29 cellular contexts compared by ENCODE assay signal in the genomic region with DNA sequence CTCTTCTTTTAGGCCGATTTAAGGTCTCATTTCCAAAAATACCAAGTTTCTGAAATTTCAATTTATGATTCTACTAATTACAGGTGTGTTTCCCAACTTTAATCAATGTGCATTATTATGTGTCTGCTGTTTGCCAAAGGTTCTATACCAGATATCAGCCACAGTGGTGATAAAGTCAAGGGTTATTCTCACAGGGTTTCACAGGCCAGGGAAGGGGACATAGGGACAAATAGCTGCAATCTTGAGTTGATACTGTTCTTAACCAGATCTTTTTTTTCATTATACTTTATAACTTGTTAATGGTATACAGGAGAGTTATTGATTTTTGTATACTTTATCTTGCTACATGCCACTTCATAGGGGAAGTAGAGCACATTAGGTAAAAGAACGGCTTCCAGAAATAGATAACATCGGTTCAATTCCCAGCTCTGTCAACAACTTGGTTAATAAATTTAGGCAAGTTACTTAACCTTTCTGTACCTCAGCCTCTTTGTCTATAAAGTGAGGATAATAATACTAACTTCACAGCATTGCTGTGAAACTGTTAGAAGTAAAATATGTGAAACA. TPM values are rescaled to one million over a fixed set of nuclear protein-coding genes. Genes with fewer than 3 reads are reported as not detected.
"Had no signal": no experiment of that assay in that cellular context is flagged by ENCODE, and none has a peak within 500 bp of the region (broad histone marks: within the 10 kb centered on the region; RNA-seq: fewer than 3 reads in every experiment).

No MANE protein-coding gene starts in this region.

- H3K4me1 ChIP-seq: parathyroid adenoma, prostate gland, stomach, thyroid gland, transverse colon, upper lobe of right lung, uterus had no signal

- H3K36me3 ChIP-seq: neutrophil, prostate gland, stomach, thoracic aorta, thyroid gland, transverse colon, upper lobe of right lung, uterus had no signal

- ATAC-seq: naive thymus-derived CD8-positive, alpha-beta T cell; natural killer cell treated with Interleukin-12 subunit alpha and Interleukin-12 subunit beta and Interleukin-15 and Interleukin-18, amount 100 ng/mL, for 72 hours; right cardiac atrium; sciatic nerve; stimulated activated effector memory CD8-positive, alpha-beta T cell treated with anti-CD3 and anti-CD28 coated beads, Interleukin-12 subunit alpha, Interleukin-12 subunit beta, amount 100 ng/mL, for 72 hours; stimulated activated naive B cell treated with anti-CD40 and anti-IgM and Interleukin-4, amounts not matched to agents 10 μg/mL and 1 μg/mL and 100 μg/mL, for 72 hours; upper lobe of right lung had no signal

- H3K4me1 Mint-ChIP-seq: naive B cell; stimulated activated effector memory CD8-positive, alpha-beta T cell treated with anti-CD3 and anti-CD28 coated beads, Interleukin-12 subunit alpha, Interleukin-12 subunit beta, amount 100 ng/mL, for 72 hours; stimulated activated naive B cell treated with anti-CD40 and anti-IgM and Interleukin-4, amounts not matched to agents 10 μg/mL and 1 μg/mL and 100 μg/mL, for 72 hours had no signal

- H3K4me3 ChIP-seq: prostate gland, skin epidermis, stomach, thoracic aorta, thyroid gland, transverse colon, upper lobe of right lung, uterus had no signal

- H3K27ac ChIP-seq: neutrophil, parathyroid adenoma, prostate gland, skin epidermis, stomach, thoracic aorta, thyroid gland, transverse colon, upper lobe of right lung, uterus had no signal

- DNase-seq: naive B cell; naive thymus-derived CD8-positive, alpha-beta T cell; nephron progenitor cell; nucleus accumbens; posterior cingulate gyrus; right cardiac atrium; stimulated activated CD4-positive, alpha-beta T cell treated with anti-CD3 and anti-CD28 coated beads, Interleukin-15, amount 100 ng/mL, for 24 hours; stimulated activated CD4-positive, alpha-beta T cell treated with anti-CD3 and anti-CD28 coated beads, Interleukin-2, amount 100 ng/mL, for 24 hours; stimulated activated CD4-positive, alpha-beta T cell treated with anti-CD3 and anti-CD28 coated beads, Interleukin-2, amount 100 ng/mL, for 48 hours; stimulated activated CD4-positive, alpha-beta T cell treated with anti-CD3 and anti-CD28 coated beads, Interleukin-4, amount 100 ng/mL, for 24 hours; stimulated activated naive B cell treated with anti-CD40 and anti-IgM and Interleukin-4, amounts not matched to agents 10 μg/mL and 1 μg/mL and 100 μg/mL, for 72 hours; stimulated activated naive CD4-positive, alpha-beta T cell treated with Interleukin-2 at 50 U/mL for 16 hours; stomach; thyroid gland; transverse colon; upper lobe of right lung; uterus had no signal

- H3K4me3 Mint-ChIP-seq: naive B cell; naive thymus-derived CD8-positive, alpha-beta T cell; natural killer cell treated with Interleukin-12 subunit alpha and Interleukin-12 subunit beta and Interleukin-15 and Interleukin-18, amount 100 ng/mL, for 72 hours; nephron progenitor cell; neural crest cell; stimulated activated effector memory CD8-positive, alpha-beta T cell treated with anti-CD3 and anti-CD28 coated beads, Interleukin-12 subunit alpha, Interleukin-12 subunit beta, amount 100 ng/mL, for 72 hours; stimulated activated naive B cell treated with anti-CD40 and anti-IgM and Interleukin-4, amounts not matched to agents 10 μg/mL and 1 μg/mL and 100 μg/mL, for 72 hours; stimulated activated naive CD8-positive, alpha-beta T cell treated with anti-CD3 and anti-CD28 coated beads, Interleukin-15, Interleukin-2, amounts not matched to agents 100 ng/mL and 50 ng/mL, for 24 hours; type B pancreatic cell had no signal

- H3K36me3 Mint-ChIP-seq: naive B cell; natural killer cell treated with Interleukin-12 subunit alpha and Interleukin-12 subunit beta and Interleukin-15 and Interleukin-18, amount 100 ng/mL, for 72 hours; stimulated activated effector memory CD8-positive, alpha-beta T cell treated with anti-CD3 and anti-CD28 coated beads, Interleukin-12 subunit alpha, Interleukin-12 subunit beta, amount 100 ng/mL, for 72 hours; stimulated activated naive B cell treated with anti-CD40 and anti-IgM and Interleukin-4, amounts not matched to agents 10 μg/mL and 1 μg/mL and 100 μg/mL, for 72 hours; type B pancreatic cell had no signal

- H3K9me3 ChIP-seq: neutrophil, prostate gland, stomach, thoracic aorta, thyroid gland, transverse colon, upper lobe of right lung, uterus had no signal

- H3K27ac Mint-ChIP-seq: naive B cell; naive thymus-derived CD8-positive, alpha-beta T cell; natural killer cell treated with Interleukin-12 subunit alpha and Interleukin-12 subunit beta and Interleukin-15 and Interleukin-18, amount 100 ng/mL, for 72 hours; nephron progenitor cell; stimulated activated effector memory CD8-positive, alpha-beta T cell treated with anti-CD3 and anti-CD28 coated beads, Interleukin-12 subunit alpha, Interleukin-12 subunit beta, amount 100 ng/mL, for 72 hours; stimulated activated naive B cell treated with anti-CD40 and anti-IgM and Interleukin-4, amounts not matched to agents 10 μg/mL and 1 μg/mL and 100 μg/mL, for 72 hours; stimulated activated naive CD8-positive, alpha-beta T cell treated with anti-CD3 and anti-CD28 coated beads, Interleukin-15, Interleukin-2, amounts not matched to agents 100 ng/mL and 50 ng/mL, for 24 hours; type B pancreatic cell had no signal

- H3K9me3 Mint-ChIP-seq: naive B cell; naive thymus-derived CD8-positive, alpha-beta T cell; natural killer cell treated with Interleukin-12 subunit alpha and Interleukin-12 subunit beta and Interleukin-15 and Interleukin-18, amount 100 ng/mL, for 72 hours; nephron progenitor cell; neural crest cell; stimulated activated effector memory CD8-positive, alpha-beta T cell treated with anti-CD3 and anti-CD28 coated beads, Interleukin-12 subunit alpha, Interleukin-12 subunit beta, amount 100 ng/mL, for 72 hours; stimulated activated naive B cell treated with anti-CD40 and anti-IgM and Interleukin-4, amounts not matched to agents 10 μg/mL and 1 μg/mL and 100 μg/mL, for 72 hours; stimulated activated naive CD8-positive, alpha-beta T cell treated with anti-CD3 and anti-CD28 coated beads, Interleukin-15, Interleukin-2, amounts not matched to agents 100 ng/mL and 50 ng/mL, for 24 hours; type B pancreatic cell had no signal

- H3K27me3 ChIP-seq: neutrophil, stomach, thyroid gland, transverse colon, upper lobe of right lung, uterus had no signal

- H3K27me3 Mint-ChIP-seq: naive thymus-derived CD8-positive, alpha-beta T cell; stimulated activated naive B cell treated with anti-CD40 and anti-IgM and Interleukin-4, amounts not matched to agents 10 μg/mL and 1 μg/mL and 100 μg/mL, for 72 hours; stimulated activated naive CD8-positive, alpha-beta T cell treated with anti-CD3 and anti-CD28 coated beads, Interleukin-15, Interleukin-2, amounts not matched to agents 100 ng/mL and 50 ng/mL, for 24 hours; type B pancreatic cell had no signal

RNA-seq across cellular contexts. Expression of a gene that starts 31.9 kb away (rescaled TPM):
- total RNA-seq: naive thymus-derived CD8-positive, alpha-beta T cell; pulmonary artery endothelial cell had no signal
